In genomic region chr10:13371879-13372470, GRCh38 we compare ENCODE assay signal across 1 cellular context.
TF ChIP-seq lines count a peak whose summit lies in the region.

No MANE protein-coding gene starts in this region.

TF ChIP-seq in GM12878, 131 proteins besides CTCF, POLR2A, EP300 and RAD21:
- TF ChIP-seq ZBTB4 (CRISPR knock-in tag; IDR thresholded peaks at IDR 0.05) (no peak), MTA2 (IDR thresholded peaks at IDR 0.05; ENCODE audit: low read depth) (no peak), SIN3A (IDR thresholded peaks at IDR 0.05; ENCODE audit: low read depth, low read length) (no peak), RUNX3 (IDR thresholded peaks at IDR 0.05; ENCODE audit: low read length) (peak; percentile 64), BCL11A (IDR thresholded peaks at IDR 0.05; ENCODE audit: low read depth, low read length) (no peak), RBBP5 (conservative IDR thresholded peaks at IDR 0.05) (no peak), ZBTB11 (CRISPR knock-in tag; IDR thresholded peaks at IDR 0.05) (no peak), BHLHE40 (IDR thresholded peaks at IDR 0.05; ENCODE audit: borderline replicate concordance in 1 of 2, low read depth in 2 of 2, low read length in 1 of 2) (peak in 1 of 2 experiments; percentile 22; a peak in 1 of 4 replicates), ZNF217 (IDR thresholded peaks at IDR 0.05) (no peak), IRF5 (IDR thresholded peaks at IDR 0.05; ENCODE audit: borderline replicate concordance) (no peak), KDM1A (IDR thresholded peaks at IDR 0.05; ENCODE audit: borderline replicate concordance) (no peak), SMC3 (IDR thresholded peaks at IDR 0.05; ENCODE audit: borderline replicate concordance, low read length) (peak; percentile 89), YY1 (IDR thresholded peaks at IDR 0.05; ENCODE audit: low read depth, low read length) (peak; percentile 56; the same call in 1 of the 2 replicates), CHD1 (IDR thresholded peaks at IDR 0.05; ENCODE audit: low read depth, low read length) (no peak), EGR1 (IDR thresholded peaks at IDR 0.05; ENCODE audit: borderline replicate concordance in 1 of 2, low read depth in 2 of 2, low read length in 2 of 2) (no peak), TARDBP (IDR thresholded peaks at IDR 0.05; ENCODE audit: borderline replicate concordance) (no peak)
